In genomic region chr1:1419812-1420653, GRCh38 we compare ENCODE assay signal across 1 cellular context.
A peak's percentile ranks its signal among the peaks of the same experiment; 100 is the strongest.
TF ChIP-seq lines count a peak whose summit lies in the region.

No MANE protein-coding gene starts in this region.

TF ChIP-seq in H1, 55 proteins besides CTCF, POLR2A, EP300 and RAD21:
- TF ChIP-seq EZH2 (IDR thresholded peaks at IDR 0.05; ENCODE audit: low read depth, low read length, severe bottlenecking) (no peak), GABPA (IDR thresholded peaks at IDR 0.05; ENCODE audit: borderline replicate concordance, insufficient read depth, low read length) (peak; percentile 18; the same call in 1 of the 2 replicates), CHD2 (IDR thresholded peaks at IDR 0.05; ENCODE audit: low read length) (no peak), BRCA1 (IDR thresholded peaks at IDR 0.05; ENCODE audit: low read depth, low read length) (no peak), CBX8 (IDR thresholded peaks at IDR 0.05; ENCODE audit: borderline replicate concordance, low read depth, low read length) (no peak), MAFK (IDR thresholded peaks at IDR 0.05; ENCODE audit: low read depth, low read length) (no peak), TAF1 (IDR thresholded peaks at IDR 0.05; ENCODE audit: low read depth, low read length) (0 out of 2 replicates have a peak, but pooled peaks have one; percentile 31), RNF2 (IDR thresholded peaks at IDR 0.05; ENCODE audit: borderline replicate concordance, low read depth, low read length, missing control alignments, poor library complexity, severe bottlenecking) (peak; percentile 26)
